8 cellular contexts compared by ENCODE assay signal in the genomic region with DNA sequence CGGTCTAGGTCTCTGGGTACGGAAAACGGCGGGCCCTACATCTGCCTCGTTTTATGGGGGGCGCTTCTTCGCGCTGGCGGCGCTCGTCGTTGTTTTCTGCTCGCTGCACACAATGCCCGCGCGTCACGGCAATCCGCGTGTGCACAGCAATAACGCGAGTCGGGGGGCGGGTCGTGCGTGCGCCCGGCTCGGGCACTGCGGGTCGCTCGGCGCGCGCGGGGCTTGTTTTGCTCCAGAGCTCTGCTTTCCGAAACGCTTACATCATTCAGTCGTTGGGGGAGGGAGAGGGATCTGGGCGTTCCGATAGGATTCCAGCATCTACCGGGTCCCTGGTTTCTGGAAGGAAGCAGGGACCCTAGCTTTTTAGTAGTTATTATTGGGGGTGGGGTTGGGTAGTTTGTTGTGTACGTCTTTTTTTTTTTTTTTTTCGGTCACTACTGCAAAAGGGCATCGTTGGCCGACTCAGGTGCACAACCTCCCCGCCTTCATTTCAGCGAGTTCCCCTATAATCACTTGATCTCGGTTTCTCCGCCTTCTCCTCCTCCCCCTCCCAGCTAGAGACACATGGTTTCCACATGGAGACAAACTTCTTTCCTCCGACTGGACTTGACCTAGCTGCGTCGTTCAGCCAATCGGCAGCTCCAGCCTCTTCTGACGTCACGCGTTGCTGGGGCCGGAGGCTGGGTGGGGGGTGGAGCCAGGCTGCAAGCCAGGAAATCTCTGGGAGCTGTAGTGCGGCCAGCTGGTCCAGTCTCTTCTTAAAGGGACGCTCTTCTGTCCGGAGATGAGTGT.
A peak's percentile ranks its signal among the peaks of the same experiment; 100 is the strongest.
DNase-seq lines count a peak whose midpoint lies in the region; ATAC-seq lines count a peak whose summit lies in the region.

No MANE protein-coding gene starts in this region.

- peak; percentile 74 for ATAC-seq in HG02678 (IDR thresholded peaks at IDR 0.05; ENCODE audit: unreplicated experiment)

- peak overlapping the region; percentile 97 for H3K27ac Mint-ChIP-seq in activated naive CD8-positive, alpha-beta T cell

- H3K4me3 ChIP-seq in GM08714 (ENCODE audit: low read length): peak overlapping the region; percentile 61

- H3K4me1 Mint-ChIP-seq in activated naive CD8-positive, alpha-beta T cell (ENCODE audit: low read depth): peaks cover 45% of the 10 kb centered on the region

- H3K36me3 Mint-ChIP-seq in activated naive CD8-positive, alpha-beta T cell: no peaks in the 10 kb centered on the region

- H3K4me3 Mint-ChIP-seq in activated naive CD8-positive, alpha-beta T cell: peak overlapping the region; percentile 94

- DNase-seq in NCI-H1105 treated with DMSO at 0.1 percent for 48 hours (lab: John Stamatoyannopoulos, UW): peak; percentile 88
- peak; percentile 99 for DNase-seq in SKM-1 (lab: John Stamatoyannopoulos, UW; ENCODE audit: unreplicated experiment)
- peak; percentile 97 for DNase-seq in glomerular visceral epithelial cell (ENCODE audit: extremely low spot score)
- DNase-seq in nucleus accumbens (lab: John Stamatoyannopoulos, UW): peak; percentile 70 to 99 (median 97)
- DNase-seq in superior temporal gyrus (ENCODE audit: extremely low spot score): peak; percentile 99

- peaks cover 7% of the 10 kb centered on the region for H3K27me3 Mint-ChIP-seq in activated naive CD8-positive, alpha-beta T cell

- no peaks in the 10 kb centered on the region for H3K9me3 Mint-ChIP-seq in activated naive CD8-positive, alpha-beta T cell (ENCODE audit: low read depth)

Comparison
In these comparisons a context has a peak if more than half of its experiments do, and no peak if none do; other contexts are left out.
1. Peak in every context shown above with its lines: DNase-seq, ATAC-seq and H3K4me3 ChIP-seq.